In the genomic region with DNA sequence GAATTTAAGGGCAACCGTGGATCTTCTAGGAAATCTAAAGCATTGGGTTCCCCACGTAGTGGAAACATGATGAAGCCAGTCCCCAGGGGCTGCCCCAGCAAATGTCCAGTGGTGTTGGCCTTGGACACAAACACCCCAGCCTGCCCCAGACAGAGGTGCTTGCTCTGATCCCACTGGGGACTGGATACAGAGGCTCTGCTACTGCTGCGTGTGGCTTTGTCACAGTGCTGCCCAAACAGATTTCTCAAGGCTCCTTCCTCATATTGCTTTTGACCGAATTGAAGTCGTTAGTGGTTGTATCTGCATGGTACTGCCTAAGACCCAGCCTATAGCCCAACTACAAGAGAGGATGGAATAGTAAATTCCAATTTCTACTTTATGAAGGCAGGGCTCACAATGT, we compare ENCODE assay signal across 2 cellular contexts.
TF ChIP-seq lines count a peak whose summit lies in the region.

No MANE protein-coding gene starts in this region.

TF ChIP-seq in SK-N-SH, 30 proteins besides CTCF, POLR2A, EP300 and RAD21:
- TF ChIP-seq, protein P1, sequence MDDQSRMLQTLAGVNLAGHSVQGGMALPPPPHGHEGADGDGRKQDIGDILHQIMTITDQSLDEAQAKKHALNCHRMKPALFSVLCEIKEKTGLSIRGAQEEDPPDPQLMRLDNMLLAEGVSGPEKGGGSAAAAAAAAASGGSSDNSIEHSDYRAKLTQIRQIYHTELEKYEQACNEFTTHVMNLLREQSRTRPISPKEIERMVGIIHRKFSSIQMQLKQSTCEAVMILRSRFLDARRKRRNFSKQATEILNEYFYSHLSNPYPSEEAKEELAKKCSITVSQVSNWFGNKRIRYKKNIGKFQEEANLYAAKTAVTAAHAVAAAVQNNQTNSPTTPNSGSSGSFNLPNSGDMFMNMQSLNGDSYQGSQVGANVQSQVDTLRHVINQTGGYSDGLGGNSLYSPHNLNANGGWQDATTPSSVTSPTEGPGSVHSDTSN (IDR thresholded peaks at IDR 0.05) = no peak
- TF ChIP-seq JUND (IDR thresholded peaks at IDR 0.05) = no peak
- no peak for TF ChIP-seq RCOR1 (IDR thresholded peaks at IDR 0.05; ENCODE audit: low read length)
- no peak for TF ChIP-seq POLR2AphosphoS5 (IDR thresholded peaks at IDR 0.05; ENCODE audit: low read depth, low read length)
- no peak for TF ChIP-seq YY1 (IDR thresholded peaks at IDR 0.05; ENCODE audit: low read depth)
- TF ChIP-seq NFIC (IDR thresholded peaks at IDR 0.05; ENCODE audit: borderline replicate concordance) = no peak
- no peak for TF ChIP-seq RXRA (IDR thresholded peaks at IDR 0.05; ENCODE audit: borderline replicate concordance, low read depth)
- no peak for TF ChIP-seq MEF2A (IDR thresholded peaks at IDR 0.05; ENCODE audit: borderline replicate concordance, low read depth)
- no peak for TF ChIP-seq EZH2phosphoT487 (IDR thresholded peaks at IDR 0.05; ENCODE audit: borderline replicate concordance, low read depth)
- no peak for TF ChIP-seq USF2 (IDR thresholded peaks at IDR 0.05; ENCODE audit: borderline replicate concordance, low read depth, low read length)
- TF ChIP-seq, protein P2, sequence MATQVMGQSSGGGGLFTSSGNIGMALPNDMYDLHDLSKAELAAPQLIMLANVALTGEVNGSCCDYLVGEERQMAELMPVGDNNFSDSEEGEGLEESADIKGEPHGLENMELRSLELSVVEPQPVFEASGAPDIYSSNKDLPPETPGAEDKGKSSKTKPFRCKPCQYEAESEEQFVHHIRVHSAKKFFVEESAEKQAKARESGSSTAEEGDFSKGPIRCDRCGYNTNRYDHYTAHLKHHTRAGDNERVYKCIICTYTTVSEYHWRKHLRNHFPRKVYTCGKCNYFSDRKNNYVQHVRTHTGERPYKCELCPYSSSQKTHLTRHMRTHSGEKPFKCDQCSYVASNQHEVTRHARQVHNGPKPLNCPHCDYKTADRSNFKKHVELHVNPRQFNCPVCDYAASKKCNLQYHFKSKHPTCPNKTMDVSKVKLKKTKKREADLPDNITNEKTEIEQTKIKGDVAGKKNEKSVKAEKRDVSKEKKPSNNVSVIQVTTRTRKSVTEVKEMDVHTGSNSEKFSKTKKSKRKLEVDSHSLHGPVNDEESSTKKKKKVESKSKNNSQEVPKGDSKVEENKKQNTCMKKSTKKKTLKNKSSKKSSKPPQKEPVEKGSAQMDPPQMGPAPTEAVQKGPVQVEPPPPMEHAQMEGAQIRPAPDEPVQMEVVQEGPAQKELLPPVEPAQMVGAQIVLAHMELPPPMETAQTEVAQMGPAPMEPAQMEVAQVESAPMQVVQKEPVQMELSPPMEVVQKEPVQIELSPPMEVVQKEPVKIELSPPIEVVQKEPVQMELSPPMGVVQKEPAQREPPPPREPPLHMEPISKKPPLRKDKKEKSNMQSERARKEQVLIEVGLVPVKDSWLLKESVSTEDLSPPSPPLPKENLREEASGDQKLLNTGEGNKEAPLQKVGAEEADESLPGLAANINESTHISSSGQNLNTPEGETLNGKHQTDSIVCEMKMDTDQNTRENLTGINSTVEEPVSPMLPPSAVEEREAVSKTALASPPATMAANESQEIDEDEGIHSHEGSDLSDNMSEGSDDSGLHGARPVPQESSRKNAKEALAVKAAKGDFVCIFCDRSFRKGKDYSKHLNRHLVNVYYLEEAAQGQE (IDR thresholded peaks at IDR 0.05; ENCODE audit: low read depth, low read length) = no peak

TF ChIP-seq in HepG2, 621 proteins besides CTCF, POLR2A, EP300 and RAD21:
- no peak for TF ChIP-seq ZNF841 (CRISPR knock-in tag; IDR thresholded peaks at IDR 0.05; ENCODE audit: borderline replicate concordance)
- TF ChIP-seq HMG20B (CRISPR knock-in tag; conservative IDR thresholded peaks at IDR 0.05) = no peak
- TF ChIP-seq SNRNP70 (IDR thresholded peaks at IDR 0.05; ENCODE audit: low read depth, low read length) = no peak
- TF ChIP-seq HOXA9 (CRISPR knock-in tag; IDR thresholded peaks at IDR 0.05; ENCODE audit: borderline replicate concordance) = no peak
- TF ChIP-seq, protein P3, sequence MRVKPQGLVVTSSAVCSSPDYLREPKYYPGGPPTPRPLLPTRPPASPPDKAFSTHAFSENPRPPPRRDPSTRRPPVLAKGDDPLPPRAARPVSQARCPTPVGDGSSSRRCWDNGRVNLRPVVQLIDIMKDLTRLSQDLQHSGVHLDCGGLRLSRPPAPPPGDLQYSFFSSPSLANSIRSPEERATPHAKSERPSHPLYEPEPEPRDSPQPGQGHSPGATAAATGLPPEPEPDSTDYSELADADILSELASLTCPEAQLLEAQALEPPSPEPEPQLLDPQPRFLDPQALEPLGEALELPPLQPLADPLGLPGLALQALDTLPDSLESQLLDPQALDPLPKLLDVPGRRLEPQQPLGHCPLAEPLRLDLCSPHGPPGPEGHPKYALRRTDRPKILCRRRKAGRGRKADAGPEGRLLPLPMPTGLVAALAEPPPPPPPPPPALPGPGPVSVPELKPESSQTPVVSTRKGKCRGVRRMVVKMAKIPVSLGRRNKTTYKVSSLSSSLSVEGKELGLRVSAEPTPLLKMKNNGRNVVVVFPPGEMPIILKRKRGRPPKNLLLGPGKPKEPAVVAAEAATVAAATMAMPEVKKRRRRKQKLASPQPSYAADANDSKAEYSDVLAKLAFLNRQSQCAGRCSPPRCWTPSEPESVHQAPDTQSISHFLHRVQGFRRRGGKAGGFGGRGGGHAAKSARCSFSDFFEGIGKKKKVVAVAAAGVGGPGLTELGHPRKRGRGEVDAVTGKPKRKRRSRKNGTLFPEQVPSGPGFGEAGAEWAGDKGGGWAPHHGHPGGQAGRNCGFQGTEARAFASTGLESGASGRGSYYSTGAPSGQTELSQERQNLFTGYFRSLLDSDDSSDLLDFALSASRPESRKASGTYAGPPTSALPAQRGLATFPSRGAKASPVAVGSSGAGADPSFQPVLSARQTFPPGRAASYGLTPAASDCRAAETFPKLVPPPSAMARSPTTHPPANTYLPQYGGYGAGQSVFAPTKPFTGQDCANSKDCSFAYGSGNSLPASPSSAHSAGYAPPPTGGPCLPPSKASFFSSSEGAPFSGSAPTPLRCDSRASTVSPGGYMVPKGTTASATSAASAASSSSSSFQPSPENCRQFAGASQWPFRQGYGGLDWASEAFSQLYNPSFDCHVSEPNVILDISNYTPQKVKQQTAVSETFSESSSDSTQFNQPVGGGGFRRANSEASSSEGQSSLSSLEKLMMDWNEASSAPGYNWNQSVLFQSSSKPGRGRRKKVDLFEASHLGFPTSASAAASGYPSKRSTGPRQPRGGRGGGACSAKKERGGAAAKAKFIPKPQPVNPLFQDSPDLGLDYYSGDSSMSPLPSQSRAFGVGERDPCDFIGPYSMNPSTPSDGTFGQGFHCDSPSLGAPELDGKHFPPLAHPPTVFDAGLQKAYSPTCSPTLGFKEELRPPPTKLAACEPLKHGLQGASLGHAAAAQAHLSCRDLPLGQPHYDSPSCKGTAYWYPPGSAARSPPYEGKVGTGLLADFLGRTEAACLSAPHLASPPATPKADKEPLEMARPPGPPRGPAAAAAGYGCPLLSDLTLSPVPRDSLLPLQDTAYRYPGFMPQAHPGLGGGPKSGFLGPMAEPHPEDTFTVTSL (CRISPR knock-in tag; IDR thresholded peaks at IDR 0.05; ENCODE audit: borderline replicate concordance) = no peak
- no peak for TF ChIP-seq ZNF788 (CRISPR knock-in tag; IDR thresholded peaks at IDR 0.05; ENCODE audit: borderline replicate concordance)
- TF ChIP-seq BRD4 (CRISPR knock-in tag; IDR thresholded peaks at IDR 0.05) = no peak
- no peak for TF ChIP-seq RORA (CRISPR knock-in tag; IDR thresholded peaks at IDR 0.05)
- TF ChIP-seq ZNF432 (CRISPR knock-in tag; IDR thresholded peaks at IDR 0.05; ENCODE audit: borderline replicate concordance) = no peak
- no peak for TF ChIP-seq ZFAT (CRISPR knock-in tag; conservative IDR thresholded peaks at IDR 0.05)
- TF ChIP-seq EEA1 (CRISPR knock-in tag; IDR thresholded peaks at IDR 0.05; ENCODE audit: borderline replicate concordance) = no peak
- TF ChIP-seq, protein P4, sequence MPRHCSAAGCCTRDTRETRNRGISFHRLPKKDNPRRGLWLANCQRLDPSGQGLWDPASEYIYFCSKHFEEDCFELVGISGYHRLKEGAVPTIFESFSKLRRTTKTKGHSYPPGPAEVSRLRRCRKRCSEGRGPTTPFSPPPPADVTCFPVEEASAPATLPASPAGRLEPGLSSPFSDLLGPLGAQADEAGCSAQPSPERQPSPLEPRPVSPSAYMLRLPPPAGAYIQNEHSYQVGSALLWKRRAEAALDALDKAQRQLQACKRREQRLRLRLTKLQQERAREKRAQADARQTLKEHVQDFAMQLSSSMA (CRISPR knock-in tag; IDR thresholded peaks at IDR 0.05) = no peak
- no peak for TF ChIP-seq ZNF574 (CRISPR knock-in tag; IDR thresholded peaks at IDR 0.05)
- no peak for TF ChIP-seq ZBTB21 (CRISPR knock-in tag; IDR thresholded peaks at IDR 0.05)
